ENCODE assay signal across 9 cellular contexts in genomic region chr12:108833355-108833733, GRCh38. TPM values are rescaled to one million over a fixed set of nuclear protein-coding genes. Genes with fewer than 3 reads are reported as not detected.
DNase-seq lines count a peak whose midpoint lies in the region; ATAC-seq and TF ChIP-seq lines count a peak whose summit lies in the region.
"Had no signal": no experiment of that assay in that cellular context is flagged by ENCODE, and none has a peak within 500 bp of the region (broad histone marks: within the 10 kb centered on the region; RNA-seq: fewer than 3 reads in every experiment).

No MANE protein-coding gene starts in this region.

- ATAC-seq in foreskin keratinocyte, result peak; percentile 70

- H3K4me3 ChIP-seq in prostate gland, result no peak overlapping the region

- H3K27ac ChIP-seq in foreskin keratinocyte (no peak overlapping the region), prostate gland (peak overlapping the region; percentile 6 to 44)

- no TSS peak for BruUV-seq in Calu3 (replicated peaks; lab: Mats Ljungman, UMichigan)

- H3K4me1 ChIP-seq in foreskin keratinocyte, result peaks cover 55% of the 10 kb centered on the region
- H3K4me1 ChIP-seq in prostate gland (replicated peaks), result no peaks in the 10 kb centered on the region

- no peaks in the 10 kb centered on the region for H3K36me3 ChIP-seq in prostate gland

- no peaks in the 10 kb centered on the region for H3K9me3 Mint-ChIP-seq in Calu3 (ENCODE audit: low read depth, unreplicated experiment)
- no peaks in the 10 kb centered on the region for H3K9me3 Mint-ChIP-seq in activated CD4-positive, alpha-beta T cell treated with anti-CD3 and anti-CD28 coated beads, Interleukin-2, amount 10 ng/mL, durations not matched to agents 24 days and 14 days

- H3K36me3 Mint-ChIP-seq in Calu3 (ENCODE audit: insufficient read depth, unreplicated experiment), result peaks cover 41% of the 10 kb centered on the region
- peaks cover 58% of the 10 kb centered on the region for H3K36me3 Mint-ChIP-seq in activated CD4-positive, alpha-beta T cell treated with anti-CD3 and anti-CD28 coated beads, Interleukin-2, amount 10 ng/mL, durations not matched to agents 24 days and 14 days (ENCODE audit: low read depth)

- DNase-seq in Calu3 (peak; percentile 83), T1000 (lab: John Stamatoyannopoulos, UW) (peak; percentile 45), foreskin keratinocyte (peak; percentile 82 to 91), prostate gland (ENCODE audit: low spot score) (peak; percentile 46), ureter (ENCODE audit: low spot score) (no peak), NCI-H187 treated with DMSO at 0.1 percent for 48 hours (lab: John Stamatoyannopoulos, UW) (no peak), Kasumi-1 (lab: John Stamatoyannopoulos, UW) (no peak)
- no peak for DNase-seq in activated CD4-positive, alpha-beta T cell treated with anti-CD3 and anti-CD28 coated beads, Interleukin-2, amount 10 ng/mL, durations not matched to agents 24 days and 14 days
- DNase-seq: erythroblast had no signal

- peak overlapping the region; percentile 60 for H3K4me3 Mint-ChIP-seq in Calu3 (ENCODE audit: low read depth, unreplicated experiment)
- no peak overlapping the region for H3K4me3 Mint-ChIP-seq in activated CD4-positive, alpha-beta T cell treated with anti-CD3 and anti-CD28 coated beads, Interleukin-2, amount 10 ng/mL, durations not matched to agents 24 days and 14 days

- H3K4me1 Mint-ChIP-seq in Calu3 (ENCODE audit: low read depth, unreplicated experiment), result peaks cover 72% of the 10 kb centered on the region
- peaks cover 54% of the 10 kb centered on the region for H3K4me1 Mint-ChIP-seq in activated CD4-positive, alpha-beta T cell treated with anti-CD3 and anti-CD28 coated beads, Interleukin-2, amount 10 ng/mL, durations not matched to agents 24 days and 14 days

- peak overlapping the region; percentile 93 for H3K27ac Mint-ChIP-seq in Calu3 (ENCODE audit: unreplicated experiment)
- no peak overlapping the region for H3K27ac Mint-ChIP-seq in activated CD4-positive, alpha-beta T cell treated with anti-CD3 and anti-CD28 coated beads, Interleukin-2, amount 10 ng/mL, durations not matched to agents 24 days and 14 days

- CTCF ChIA-PET in Calu3 (lab: Charles Lee), result no interaction called here

- no peak for TF ChIP-seq POLR2A in prostate gland (IDR thresholded peaks at IDR 0.05)

- H3K9me3 ChIP-seq in prostate gland, result no peaks in the 10 kb centered on the region

- WGBS in prostate gland, result 27% methylated on average over 9 of the region's 9 CpGs

- intact Hi-C loops in Calu3 (cut with micrococcal nuclease; ENCODE audit: unreplicated experiment) (loop anchor here (10.0 kb wide), 2 partner anchors 261 to 269 kb away; partner anchors contain the start of genes ALKBH2, ISCU, SART3 and UNG), prostate gland (cut with DNase I) (no loop called here)
- intact Hi-C loops in activated CD4-positive, alpha-beta T cell treated with anti-CD3 and anti-CD28 coated beads, Interleukin-2, amount 10 ng/mL, durations not matched to agents 24 days and 14 days (cut with micrococcal nuclease), result no loop called here

- TF ChIP-seq CTCF in Calu3 (IDR thresholded peaks at IDR 0.05; ENCODE audit: unreplicated experiment) (no peak), foreskin keratinocyte (conservative IDR thresholded peaks at IDR 0.05) (no peak), prostate gland (IDR thresholded peaks at IDR 0.05) (no peak)

- H3K27me3 ChIP-seq in foreskin keratinocyte (no peaks in the 10 kb centered on the region), prostate gland (replicated peaks; ENCODE audit: insufficient read depth) (no peaks in the 10 kb centered on the region)

- no peaks in the 10 kb centered on the region for H3K27me3 Mint-ChIP-seq in Calu3 (ENCODE audit: unreplicated experiment)
- no peaks in the 10 kb centered on the region for H3K27me3 Mint-ChIP-seq in activated CD4-positive, alpha-beta T cell treated with anti-CD3 and anti-CD28 coated beads, Interleukin-2, amount 10 ng/mL, durations not matched to agents 24 days and 14 days

RNA-seq across cellular contexts. Expression of gene SSH1, which starts 24.0 kb away (rescaled TPM):
- total RNA-seq in Calu3 (2022), result 38.1 and 42.9 TPM in 2 replicates
- 26.0 and 32.1 TPM in 2 replicates for total RNA-seq in foreskin keratinocyte
- polyA plus RNA-seq in foreskin keratinocyte, result 4.8 and 6.3 TPM in 2 replicates
- 10 to 100 TPM; 11.0 to 37.2 TPM for total RNA-seq in prostate gland
- 52.0 TPM for total RNA-seq in ureter
- total RNA-seq in activated CD4-positive, alpha-beta T cell treated with anti-CD3 and anti-CD28 coated beads, Interleukin-2, amount 10 ng/mL, durations not matched to agents 24 days and 14 days, result 27.2 and 31.5 TPM in 2 replicates

RNA-seq across cellular contexts. Expression of gene DAO, which starts 46.5 kb away (rescaled TPM):
- not detected in 2 replicates for total RNA-seq in Calu3 (2022)
- total RNA-seq in foreskin keratinocyte, result not detected in 2 replicates
- polyA plus RNA-seq in foreskin keratinocyte, result not detected in 2 replicates
- total RNA-seq in prostate gland, result not detected
- not detected for total RNA-seq in ureter
- total RNA-seq in activated CD4-positive, alpha-beta T cell treated with anti-CD3 and anti-CD28 coated beads, Interleukin-2, amount 10 ng/mL, durations not matched to agents 24 days and 14 days, result not detected in 2 replicates

Comparison
In these comparisons a context has a peak if more than half of its experiments do, and no peak if none do; other contexts are left out.
1. DNase-seq: peak in Calu3 (single experiment), T1000 (single experiment), foreskin keratinocyte (2 of 2) and prostate gland (single experiment); none in ureter (single experiment), NCI-H187 treated with DMSO at 0.1 percent for 48 hours (single experiment), Kasumi-1 (0 of 2) and activated CD4-positive, alpha-beta T cell treated with anti-CD3 and anti-CD28 coated beads, Interleukin-2, amount 10 ng/mL, durations not matched to agents 24 days and 14 days (single experiment).